1 cellular context compared by ENCODE assay signal in genomic region chr1:12055259-12055658, GRCh38.
TF ChIP-seq lines count a peak whose summit lies in the region.

No MANE protein-coding gene starts in this region.

TF ChIP-seq in IMR-90, 13 proteins besides CTCF, POLR2A, EP300 and RAD21 (continued from another document):
- TF ChIP-seq USF2 (IDR thresholded peaks at IDR 0.05; ENCODE audit: low read depth, low read length) = no peak
- TF ChIP-seq MXI1 (IDR thresholded peaks at IDR 0.05; ENCODE audit: borderline replicate concordance, low read depth, low read length) = no peak
- TF ChIP-seq MAFK (IDR thresholded peaks at IDR 0.05; ENCODE audit: low read depth, low read length) = no peak
- TF ChIP-seq RCOR1 (IDR thresholded peaks at IDR 0.05; ENCODE audit: insufficient replicate concordance, low read length) = no peak
- no peak for TF ChIP-seq MAZ (IDR thresholded peaks at IDR 0.05; ENCODE audit: borderline replicate concordance, low read depth, low read length)
- no peak for TF ChIP-seq CHD1 (IDR thresholded peaks at IDR 0.05; ENCODE audit: low read depth, low read length)
- TF ChIP-seq, protein P1, sequence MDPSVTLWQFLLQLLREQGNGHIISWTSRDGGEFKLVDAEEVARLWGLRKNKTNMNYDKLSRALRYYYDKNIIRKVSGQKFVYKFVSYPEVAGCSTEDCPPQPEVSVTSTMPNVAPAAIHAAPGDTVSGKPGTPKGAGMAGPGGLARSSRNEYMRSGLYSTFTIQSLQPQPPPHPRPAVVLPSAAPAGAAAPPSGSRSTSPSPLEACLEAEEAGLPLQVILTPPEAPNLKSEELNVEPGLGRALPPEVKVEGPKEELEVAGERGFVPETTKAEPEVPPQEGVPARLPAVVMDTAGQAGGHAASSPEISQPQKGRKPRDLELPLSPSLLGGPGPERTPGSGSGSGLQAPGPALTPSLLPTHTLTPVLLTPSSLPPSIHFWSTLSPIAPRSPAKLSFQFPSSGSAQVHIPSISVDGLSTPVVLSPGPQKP (IDR thresholded peaks at IDR 0.05; ENCODE audit: borderline replicate concordance, low read depth, low read length) = no peak
- no peak for TF ChIP-seq SMC3 (IDR thresholded peaks at IDR 0.05; ENCODE audit: low read depth, low read length)
